In the genomic region with DNA sequence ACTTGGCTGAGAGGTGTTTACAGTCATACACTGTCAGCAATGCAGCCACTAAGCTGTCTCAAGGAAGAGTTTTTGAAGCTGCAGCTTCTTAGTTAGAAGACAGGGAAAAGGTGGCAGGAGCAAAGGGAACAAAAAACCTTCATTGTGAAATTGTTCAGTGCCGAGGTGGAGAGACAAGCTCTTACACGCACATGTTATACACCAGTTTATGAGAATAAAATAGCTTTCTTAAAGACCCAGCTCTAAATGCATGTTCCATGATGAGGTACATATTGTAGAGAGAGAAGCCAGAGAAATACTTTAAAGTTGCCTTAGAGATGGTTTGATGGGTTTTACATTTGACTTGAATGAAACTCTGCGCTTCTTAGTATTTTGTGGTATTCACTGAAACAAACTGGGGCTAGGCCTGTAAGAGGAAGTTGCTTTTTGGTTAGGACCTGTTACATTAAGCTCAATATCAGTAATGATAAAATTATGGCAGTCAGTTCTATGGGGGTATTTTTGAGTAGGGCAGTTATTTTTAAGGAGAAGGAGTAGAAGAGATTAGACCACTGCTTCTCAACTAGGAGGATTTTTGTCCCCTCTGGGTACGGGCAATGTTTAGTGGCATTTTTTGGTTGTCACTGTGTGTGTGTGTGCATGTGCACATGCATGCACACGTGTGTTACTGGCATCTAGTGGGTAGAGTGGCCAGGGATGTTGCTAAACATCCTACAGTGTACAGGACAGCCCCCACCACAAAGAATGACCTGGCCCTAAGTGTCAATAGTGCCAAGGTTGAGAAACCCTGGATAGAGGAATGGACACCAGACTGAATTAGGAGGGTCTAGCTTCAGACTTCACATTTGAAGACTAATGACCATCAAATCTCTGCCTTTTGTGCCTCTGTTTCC, we compare ENCODE assay signal across 11 cellular contexts. TPM values are rescaled to one million over a fixed set of nuclear protein-coding genes. Genes with fewer than 3 reads are reported as not detected.
DNase-seq lines count a peak whose midpoint lies in the region; ATAC-seq and TF ChIP-seq lines count a peak whose summit lies in the region.
"Had no signal": no experiment of that assay in that cellular context is flagged by ENCODE, and none has a peak within 500 bp of the region (broad histone marks: within the 10 kb centered on the region; RNA-seq: fewer than 3 reads in every experiment).

No MANE protein-coding gene starts in this region.

- H3K4me3 ChIP-seq in heart left ventricle (peak overlapping the region in 1 of 12 donors; percentile 12), upper lobe of left lung (peak overlapping the region in 1 of 4 donors; percentile 71)

- ATAC-seq in heart left ventricle (no peak), left ventricle myocardium superior (no peak), upper lobe of left lung (ENCODE audit: low FRiP score in 2 of 2) (no peak), GM21515 (IDR thresholded peaks at IDR 0.05; ENCODE audit: unreplicated experiment) (no peak), sciatic nerve (no peak)

- H3K36me3 ChIP-seq in heart left ventricle, result no peaks in the 10 kb centered on the region
- H3K36me3 ChIP-seq in upper lobe of left lung, result peaks cover 0 to 64% (median 7%) of the 10 kb centered on the region in 4 donors

- no peaks in the 10 kb centered on the region for H3K27me3 Mint-ChIP-seq in activated T-helper 1 cell treated with anti-CD3 and anti-CD28 coated beads, Interleukin-12 subunit alpha, Interleukin-12 subunit beta, Interleukin-2, Interleukin-4 antibody, amounts not matched to agents 30 ng/mL and 10 ng/mL and 1 ng/mL, durations not matched to agents 14 hours and 24 hours and 36 hours (ENCODE audit: insufficient read depth)
- H3K27me3 Mint-ChIP-seq: naive B cell had no signal

- 60 to 75% (median 66%) methylated on average over 5 of the region's 5 CpGs for WGBS in heart left ventricle, 4 donors
- 59 to 62% methylated on average over 5 of the region's 5 CpGs for WGBS in upper lobe of left lung, 2 donors

- H3K27ac ChIP-seq in heart left ventricle (peak overlapping the region; percentile 17 to 93 (median 78)), upper lobe of left lung (peak overlapping the region; percentile 82 to 93 (median 92))

- TF ChIP-seq CTCF in heart left ventricle (IDR thresholded peaks at IDR 0.05), result no peak
- no peak for TF ChIP-seq CTCF in upper lobe of left lung (IDR thresholded peaks at IDR 0.05)

- no peaks in the 10 kb centered on the region for H3K9me3 ChIP-seq in heart left ventricle
- no peaks in the 10 kb centered on the region for H3K9me3 ChIP-seq in upper lobe of left lung

- H3K27me3 ChIP-seq in heart left ventricle (no peaks in the 10 kb centered on the region), upper lobe of left lung (no peaks in the 10 kb centered on the region)

- no peak for DNase-seq in heart left ventricle
- no peak for DNase-seq in left ventricle myocardium superior
- no peak for DNase-seq in activated T-helper 1 cell treated with anti-CD3 and anti-CD28 coated beads, Interleukin-12 subunit alpha, Interleukin-12 subunit beta, Interleukin-2, Interleukin-4 antibody, amounts not matched to agents 30 ng/mL and 10 ng/mL and 1 ng/mL, durations not matched to agents 14 hours and 24 hours and 36 hours (ENCODE audit: low spot score)
- peak; percentile 1 for DNase-seq in kidney tubule cell (ENCODE audit: low spot score)
- no peak for DNase-seq in upper lobe of left lung
- no peak for DNase-seq in NCI-H1092 treated with DMSO at 0.1 percent for 48 hours (lab: John Stamatoyannopoulos, UW)
- no peak for DNase-seq in sciatic nerve (ENCODE audit: low spot score)
- DNase-seq: activated naive CD4-positive, alpha-beta T cell treated with Interleukin-2 at 50 U/mL for 16 hours; naive B cell; NCI-H1105 had no signal

- peaks cover 86% of the 10 kb centered on the region for H3K4me1 Mint-ChIP-seq in activated T-helper 1 cell treated with anti-CD3 and anti-CD28 coated beads, Interleukin-12 subunit alpha, Interleukin-12 subunit beta, Interleukin-2, Interleukin-4 antibody, amounts not matched to agents 30 ng/mL and 10 ng/mL and 1 ng/mL, durations not matched to agents 14 hours and 24 hours and 36 hours (ENCODE audit: low read depth)

- peak overlapping the region; percentile 57 for H3K4me3 Mint-ChIP-seq in activated T-helper 1 cell treated with anti-CD3 and anti-CD28 coated beads, Interleukin-12 subunit alpha, Interleukin-12 subunit beta, Interleukin-2, Interleukin-4 antibody, amounts not matched to agents 30 ng/mL and 10 ng/mL and 1 ng/mL, durations not matched to agents 14 hours and 24 hours and 36 hours

- H3K36me3 Mint-ChIP-seq in activated T-helper 1 cell treated with anti-CD3 and anti-CD28 coated beads, Interleukin-12 subunit alpha, Interleukin-12 subunit beta, Interleukin-2, Interleukin-4 antibody, amounts not matched to agents 30 ng/mL and 10 ng/mL and 1 ng/mL, durations not matched to agents 14 hours and 24 hours and 36 hours (ENCODE audit: low read depth), result peaks cover 61% of the 10 kb centered on the region

- H3K27ac Mint-ChIP-seq in activated T-helper 1 cell treated with anti-CD3 and anti-CD28 coated beads, Interleukin-12 subunit alpha, Interleukin-12 subunit beta, Interleukin-2, Interleukin-4 antibody, amounts not matched to agents 30 ng/mL and 10 ng/mL and 1 ng/mL, durations not matched to agents 14 hours and 24 hours and 36 hours, result peak overlapping the region; percentile 93

- no peak for TF ChIP-seq EP300 in upper lobe of left lung (IDR thresholded peaks at IDR 0.05)

- no peaks in the 10 kb centered on the region for H3K9me3 Mint-ChIP-seq in activated T-helper 1 cell treated with anti-CD3 and anti-CD28 coated beads, Interleukin-12 subunit alpha, Interleukin-12 subunit beta, Interleukin-2, Interleukin-4 antibody, amounts not matched to agents 30 ng/mL and 10 ng/mL and 1 ng/mL, durations not matched to agents 14 hours and 24 hours and 36 hours
- H3K9me3 Mint-ChIP-seq: naive B cell had no signal

- no peak for TF ChIP-seq POLR2A in heart left ventricle (IDR thresholded peaks at IDR 0.05)
- no peak for TF ChIP-seq POLR2A in upper lobe of left lung (IDR thresholded peaks at IDR 0.05)

- H3K4me1 ChIP-seq in heart left ventricle, result peaks cover 3 to 97% (median 43%) of the 10 kb centered on the region in 12 donors
- peaks cover 85 to 91% (median 87%) of the 10 kb centered on the region in 4 donors for H3K4me1 ChIP-seq in upper lobe of left lung

- intact Hi-C loops in heart left ventricle (cut with DNase I) (loop anchor here in 1 of 10 donors (10.0 kb wide), 1 partner anchor 142 kb away; no protein-coding TSS in a partner anchor), left ventricle myocardium superior (cut with micrococcal nuclease) (loop anchor here (10.0 kb wide), 1 partner anchor 142 kb away; no protein-coding TSS in a partner anchor), sciatic nerve (cut with DNase I) (no loop called here)
- intact Hi-C loops in activated T-helper 1 cell treated with anti-CD3 and anti-CD28 coated beads, Interleukin-12 subunit alpha, Interleukin-12 subunit beta, Interleukin-2, Interleukin-4 antibody, amounts not matched to agents 30 ng/mL and 10 ng/mL and 1 ng/mL, durations not matched to agents 14 hours and 24 hours and 36 hours (cut with micrococcal nuclease), result no loop called here

RNA-seq across cellular contexts. Expression of a gene that starts 9.8 kb away (rescaled TPM):
- 10 to 100 TPM; 10.2 to 55.7 (median 20.9) TPM for total RNA-seq in heart left ventricle
- 10 to 100 TPM; 13.4 to 21.2 TPM for polyA plus RNA-seq in heart left ventricle
- total RNA-seq in left ventricle myocardium superior, result 31.1 TPM
- total RNA-seq in activated T-helper 1 cell treated with anti-CD3 and anti-CD28 coated beads, Interleukin-12 subunit alpha, Interleukin-12 subunit beta, Interleukin-2, Interleukin-4 antibody, amounts not matched to agents 30 ng/mL and 10 ng/mL and 1 ng/mL, durations not matched to agents 14 hours and 24 hours and 36 hours, result 53.2 and 62.1 TPM in 2 replicates
- 100 to 1,000 TPM; 122 to 334 (median 173) TPM for total RNA-seq in upper lobe of left lung
- 55.4 TPM for total RNA-seq in sciatic nerve
